Comparison of ENCODE assay signal across 8 cellular contexts in genomic region chr6:105646391-105646867, GRCh38.
DNase-seq lines count a peak whose midpoint lies in the region; ATAC-seq, FAIRE-seq and TF ChIP-seq lines count a peak whose summit lies in the region.

No MANE protein-coding gene starts in this region.

- H3K4me3 Mint-ChIP-seq in activated CD4-positive, alpha-beta T cell treated with anti-CD3 and anti-CD28 coated beads, Interleukin-2, amount 10 ng/mL, durations not matched to agents 24 days and 14 days, result peak overlapping the region; percentile 39

- peaks cover 70% of the 10 kb centered on the region for H3K4me1 Mint-ChIP-seq in activated CD4-positive, alpha-beta T cell treated with anti-CD3 and anti-CD28 coated beads, Interleukin-2, amount 10 ng/mL, durations not matched to agents 24 days and 14 days

- 54 to 79% (median 70%) methylated on average over 5 of the region's 5 CpGs for WGBS in small intestine, 3 donors

- peak; percentile 16 for DNase-seq in A172 (ENCODE audit: low spot score)
- DNase-seq in activated CD4-positive, alpha-beta T cell treated with anti-CD3 and anti-CD28 coated beads, Interleukin-2, amount 10 ng/mL, durations not matched to agents 24 days and 14 days, result peak; percentile 88
- DNase-seq in small intestine, result peak; percentile 60
- no peak for DNase-seq in KG1 (lab: John Stamatoyannopoulos, UW)
- no peak for DNase-seq in NCI-H1092 (lab: John Stamatoyannopoulos, UW)
- DNase-seq in A673 (ENCODE audit: low spot score), result no peak

- H3K4me3 ChIP-seq in small intestine (ENCODE audit: low read depth in 1 of 2, low read length in 2 of 2), result no peak overlapping the region
- H3K4me3 ChIP-seq in A673 (ENCODE audit: low read depth, low read length, poor library complexity, severe bottlenecking), result no peak overlapping the region

- CTCF ChIA-PET in A673 (lab: Charles Lee), result no interaction called here

- H3K4me1 ChIP-seq in small intestine (ENCODE audit: control insufficient read depth in 2 of 2, insufficient read depth in 1 of 2, low read depth in 1 of 2, low read length in 1 of 2) (peaks cover 0 to 6% of the 10 kb centered on the region in 2 donors), A673 (ENCODE audit: insufficient read depth, low read length, poor library complexity, severe bottlenecking) (no peaks in the 10 kb centered on the region)

- POLR2A ChIA-PET in A673 (lab: Charles Lee; ENCODE audit: low non-redundant PET), result no interaction called here

- BruUV-seq in A673 (replicated peaks; lab: Mats Ljungman, UMichigan), result no TSS peak

- H3K9me3 Mint-ChIP-seq in activated CD4-positive, alpha-beta T cell treated with anti-CD3 and anti-CD28 coated beads, Interleukin-2, amount 10 ng/mL, durations not matched to agents 24 days and 14 days, result peaks cover 14% of the 10 kb centered on the region

- H3K27ac ChIP-seq in small intestine (ENCODE audit: low read depth in 1 of 2, low read length in 1 of 2) (peak overlapping the region in 1 of 2 donors; percentile 78), A673 (ENCODE audit: low read depth, low read length, poor library complexity, severe bottlenecking) (no peak overlapping the region)

- H3K27me3 ChIP-seq in small intestine (ENCODE audit: control insufficient read depth in 2 of 2, insufficient read depth in 2 of 2, low read length in 2 of 2), result no peaks in the 10 kb centered on the region
- no peaks in the 10 kb centered on the region for H3K27me3 ChIP-seq in A673 (replicated peaks; ENCODE audit: insufficient read depth, low read depth, low read length, poor library complexity)

- intact Hi-C loops in activated CD4-positive, alpha-beta T cell treated with anti-CD3 and anti-CD28 coated beads, Interleukin-2, amount 10 ng/mL, durations not matched to agents 24 days and 14 days (cut with micrococcal nuclease), result loop anchor here (1.0 to 5.0 kb wide), 13 partner anchors 20 to 876 kb away; no protein-coding TSS in a partner anchor
- intact Hi-C loops in A673 (cut with micrococcal nuclease; ENCODE audit: unreplicated experiment), result no loop called here

- no peaks in the 10 kb centered on the region for H3K27me3 Mint-ChIP-seq in activated CD4-positive, alpha-beta T cell treated with anti-CD3 and anti-CD28 coated beads, Interleukin-2, amount 10 ng/mL, durations not matched to agents 24 days and 14 days

- H3K9me3 ChIP-seq in small intestine (ENCODE audit: control insufficient read depth, low read depth) (no peaks in the 10 kb centered on the region), A673 (ENCODE audit: low read depth, low read length, poor library complexity, severe bottlenecking) (no peaks in the 10 kb centered on the region)

- TF ChIP-seq CTCF in A673 (conservative IDR thresholded peaks at IDR 0.05; ENCODE audit: low read depth, low read length), result no peak

- peak overlapping the region; percentile 90 for H3K27ac Mint-ChIP-seq in activated CD4-positive, alpha-beta T cell treated with anti-CD3 and anti-CD28 coated beads, Interleukin-2, amount 10 ng/mL, durations not matched to agents 24 days and 14 days

- H3K36me3 ChIP-seq in small intestine (ENCODE audit: control insufficient read depth in 2 of 2, insufficient read depth in 2 of 2, low read length in 2 of 2), result no peaks in the 10 kb centered on the region
- H3K36me3 ChIP-seq in A673 (ENCODE audit: insufficient read depth, low read length, poor library complexity, severe bottlenecking), result no peaks in the 10 kb centered on the region

- ATAC-seq in GM18909 (IDR thresholded peaks at IDR 0.05; ENCODE audit: poor library complexity, unreplicated experiment) (peak; percentile 88), HG03066 (IDR thresholded peaks at IDR 0.05; ENCODE audit: low read depth, unreplicated experiment) (peak; percentile 80)

- FAIRE-seq in small intestine (lab: Jason Lieb, UNC), result no peak

- peaks cover 8% of the 10 kb centered on the region for H3K36me3 Mint-ChIP-seq in activated CD4-positive, alpha-beta T cell treated with anti-CD3 and anti-CD28 coated beads, Interleukin-2, amount 10 ng/mL, durations not matched to agents 24 days and 14 days (ENCODE audit: low read depth)

Comparison
In these comparisons a context has a peak if more than half of its experiments do, and no peak if none do; other contexts are left out.
1. DNase-seq: peak in A172 (single experiment), activated CD4-positive, alpha-beta T cell treated with anti-CD3 and anti-CD28 coated beads, Interleukin-2, amount 10 ng/mL, durations not matched to agents 24 days and 14 days (single experiment) and small intestine (single experiment); none in KG1 (single experiment), NCI-H1092 (single experiment) and A673 (single experiment).